In the genomic region with DNA sequence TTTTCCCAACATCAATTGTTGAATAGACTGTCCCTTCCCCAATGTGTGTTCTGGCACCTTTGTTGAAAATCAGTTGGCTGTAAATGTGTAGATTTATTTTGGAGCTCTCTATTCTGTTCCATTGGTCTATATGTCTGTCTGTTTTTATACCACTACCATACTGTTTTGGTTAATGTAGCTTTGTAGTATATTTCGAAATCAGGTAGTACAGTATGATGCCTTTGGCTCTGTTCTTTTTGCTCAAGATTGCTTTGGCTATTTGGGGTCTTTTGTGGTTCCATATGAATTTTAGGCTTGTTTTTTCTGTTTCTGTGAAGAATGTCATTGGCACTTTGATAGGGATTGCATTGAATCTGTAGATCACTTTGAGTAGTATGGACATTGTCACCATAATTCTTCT, we compare ENCODE assay signal across 24 cellular contexts.
"Had no signal": no experiment of that assay in that cellular context is flagged by ENCODE, and none has a peak within 500 bp of the region (broad histone marks: within the 10 kb centered on the region; RNA-seq: fewer than 3 reads in every experiment).

No MANE protein-coding gene starts in this region.

- H3K4me3 ChIP-seq: coronary artery, dorsolateral prefrontal cortex, esophagus squamous epithelium, gastrocnemius medialis, heart right ventricle, lower lobe of right lung, mucosa of descending colon had no signal

- H3K27me3 ChIP-seq: dorsolateral prefrontal cortex, esophagus squamous epithelium, gastrocnemius medialis, heart right ventricle had no signal

- H3K27ac ChIP-seq: coronary artery, dorsolateral prefrontal cortex, epithelial cell of prostate, esophagus squamous epithelium, lower lobe of right lung had no signal

- H3K36me3 ChIP-seq: esophagus squamous epithelium, gastrocnemius medialis, heart right ventricle, lower lobe of right lung had no signal

- H3K4me3 Mint-ChIP-seq: mesothelial cell of epicardium; naive thymus-derived CD8-positive, alpha-beta T cell had no signal

- DNase-seq: dermis blood vessel endothelial cell; dorsolateral prefrontal cortex; effector CD4-positive, alpha-beta T cell; effector memory CD4-positive, alpha-beta T cell; erythroblast; esophagus squamous epithelium; foreskin fibroblast; foreskin melanocyte; gastrocnemius medialis; glutamatergic neuron; heart right ventricle; hippocampal formation; left cardiac atrium; left ventricle myocardium superior; lower lobe of right lung; mesenchymal stem cell; mucosa of descending colon; naive B cell; naive thymus-derived CD8-positive, alpha-beta T cell had no signal

- H3K4me1 Mint-ChIP-seq: naive B cell had no signal

- H3K27ac Mint-ChIP-seq: mesothelial cell of epicardium had no signal

- H3K9me3 ChIP-seq: gastrocnemius medialis, mucosa of descending colon had no signal

- H3K4me1 ChIP-seq: lower lobe of right lung had no signal

- ATAC-seq: esophagus mucosa; gastrocnemius medialis; heart right ventricle; left cardiac atrium; left lobe of liver; left ventricle myocardium superior; lower lobe of right lung; mucosa of descending colon; naive thymus-derived CD8-positive, alpha-beta T cell had no signal
